Comparison of ENCODE assay signal across 1 cellular context in genomic region chr4:48949086-48949485, GRCh38.
TF ChIP-seq lines count a peak whose summit lies in the region.

No MANE protein-coding gene starts in this region.

TF ChIP-seq in H1, 55 proteins besides CTCF, POLR2A, EP300 and RAD21:
- no peak for TF ChIP-seq CBX8 (IDR thresholded peaks at IDR 0.05; ENCODE audit: borderline replicate concordance, low read depth, low read length)
- TF ChIP-seq FOSL1 (IDR thresholded peaks at IDR 0.05; ENCODE audit: insufficient read depth, low read depth, low read length), result no peak
- TF ChIP-seq CHD2 (IDR thresholded peaks at IDR 0.05; ENCODE audit: low read length), result no peak
- no peak for TF ChIP-seq MAFK (IDR thresholded peaks at IDR 0.05; ENCODE audit: low read depth, low read length)
- no peak for TF ChIP-seq TAF7 (optimal IDR thresholded peaks at IDR 0.05; ENCODE audit: borderline replicate concordance, low read depth, low read length)
- no peak for TF ChIP-seq RFX5 (IDR thresholded peaks at IDR 0.05; ENCODE audit: borderline replicate concordance, low read depth, low read length)
- no peak for TF ChIP-seq TEAD4 (IDR thresholded peaks at IDR 0.05; ENCODE audit: low read depth, low read length)
- TF ChIP-seq SUZ12 (IDR thresholded peaks at IDR 0.05; ENCODE audit: low read length), result no peak
- no peak for TF ChIP-seq RBBP5 (IDR thresholded peaks at IDR 0.05; ENCODE audit: borderline replicate concordance, low read depth, low read length)
- no peak for TF ChIP-seq POLR2AphosphoS5 (IDR thresholded peaks at IDR 0.05; ENCODE audit: low read depth, low read length)
- TF ChIP-seq SAP30 (IDR thresholded peaks at IDR 0.05; ENCODE audit: insufficient read depth, insufficient replicate concordance, low read length), result no peak
